Comparison of ENCODE assay signal across 8 cellular contexts in the genomic region with DNA sequence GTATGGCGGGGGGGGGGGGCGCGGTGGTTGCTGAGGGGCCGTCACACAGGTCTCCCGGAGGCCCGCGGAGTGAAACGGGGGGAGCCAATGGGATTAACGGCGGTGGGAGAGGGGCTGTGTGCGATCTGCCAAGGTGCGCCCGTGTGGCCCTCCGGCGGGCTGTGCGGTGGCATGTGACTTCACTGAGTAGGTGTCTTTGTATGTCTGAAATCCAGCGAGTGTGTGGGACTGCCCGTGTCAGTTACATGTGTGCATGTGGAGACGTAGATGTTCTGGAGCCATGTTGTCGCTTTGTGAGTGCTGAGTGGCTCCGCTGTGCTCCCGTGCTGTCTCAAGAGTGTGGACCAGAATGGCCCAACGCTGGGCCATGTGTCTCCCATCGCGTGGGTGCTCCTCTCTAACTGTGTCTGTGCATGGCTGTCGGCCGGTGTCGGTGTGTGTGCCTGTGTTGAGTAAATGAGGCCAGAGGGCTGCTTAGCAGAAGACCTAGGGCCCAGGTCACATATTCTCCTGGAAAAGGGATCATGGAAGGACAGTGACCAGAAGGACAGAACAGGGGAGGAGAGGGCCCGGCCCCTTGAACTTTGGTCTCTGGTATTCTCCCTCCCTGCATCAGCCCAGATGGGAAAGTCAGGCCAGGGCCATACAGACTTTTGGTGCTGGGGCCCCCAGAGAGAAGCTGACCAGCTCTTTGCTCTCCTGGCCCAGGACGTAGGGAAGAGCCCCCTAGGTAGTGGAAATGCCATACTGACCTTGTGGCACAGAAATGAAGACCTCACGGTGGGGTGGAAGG. TPM values are rescaled to one million over a fixed set of nuclear protein-coding genes. Genes with fewer than 3 reads are reported as not detected.
DNase-seq lines count a peak whose midpoint lies in the region; TF ChIP-seq lines count a peak whose summit lies in the region.

No MANE protein-coding gene starts in this region.

- H3K4me1 ChIP-seq in GM23248 (ENCODE audit: insufficient read depth) (peaks cover 37% of the 10 kb centered on the region), SJCRH30 (peaks cover 26% of the 10 kb centered on the region), esophagus squamous epithelium (peaks cover 51 to 89% (median 52%) of the 10 kb centered on the region in 3 donors), Karpas-422 (ENCODE audit: low read length) (peaks cover 43% of the 10 kb centered on the region)

- peak overlapping the region; percentile 98 for H3K4me3 ChIP-seq in GM23248
- peak overlapping the region; percentile 78 for H3K4me3 ChIP-seq in SJCRH30
- peak overlapping the region; percentile 73 to 85 (median 84) for H3K4me3 ChIP-seq in esophagus squamous epithelium
- H3K4me3 ChIP-seq in Karpas-422 (ENCODE audit: low read length) = no peak overlapping the region

- H2AFZ ChIP-seq in GM23248 = peak overlapping the region; percentile 77
- H2AFZ ChIP-seq in Karpas-422 (ENCODE audit: low read length) = no peak overlapping the region

- H4K20me1 ChIP-seq in GM23248 (ENCODE audit: insufficient read depth) (peaks cover 9% of the 10 kb centered on the region; the same call in 1 of the 2 replicates), Karpas-422 (ENCODE audit: insufficient read depth, low read depth, low read length) (no peaks in the 10 kb centered on the region)

- in situ Hi-C loops in GM23248 (cut with MboI) = no loop called here

- H3K27me3 ChIP-seq in GM23248 (replicated peaks; ENCODE audit: insufficient read depth) (no peaks in the 10 kb centered on the region), SJCRH30 (no peaks in the 10 kb centered on the region), esophagus squamous epithelium (no peaks in the 10 kb centered on the region), Karpas-422 (ENCODE audit: low read length) (peaks cover 3% of the 10 kb centered on the region; the same call in 1 of the 2 replicates)

- H3K79me2 ChIP-seq in GM23248 (ENCODE audit: insufficient read depth) (peaks cover 33% of the 10 kb centered on the region), Karpas-422 (ENCODE audit: low read length) (no peaks in the 10 kb centered on the region)

- H3F3A ChIP-seq in GM23248 (ENCODE audit: insufficient read depth) = peaks cover 42% of the 10 kb centered on the region

- H3K9me3 ChIP-seq in GM23248 (ENCODE audit: low read depth) (no peaks in the 10 kb centered on the region), SJCRH30 (replicated peaks) (no peaks in the 10 kb centered on the region), esophagus squamous epithelium (no peaks in the 10 kb centered on the region), Karpas-422 (ENCODE audit: low read length) (no peaks in the 10 kb centered on the region)

- H3K27ac ChIP-seq in GM23248 (peak overlapping the region; percentile 64), SJCRH30 (no peak overlapping the region), esophagus squamous epithelium (peak overlapping the region; percentile 95 to 99 (median 98)), Karpas-422 (ENCODE audit: low read length) (no peak overlapping the region)

- H3K9me2 ChIP-seq in GM23248 (ENCODE audit: insufficient read depth) = no peaks in the 10 kb centered on the region
- H3K9me2 ChIP-seq in Karpas-422 (replicated peaks; ENCODE audit: insufficient read depth, low read length) = no peaks in the 10 kb centered on the region

- 8 to 11% methylated on average over 17 to 30 of the region's 31 CpGs for WGBS in GM23248 (ENCODE audit: low coverage in 1 of 2, low lambda C conversion rate in 2 of 2, missing lambda C conversion rate in 2 of 2), 2 experiments
- WGBS in esophagus squamous epithelium, 2 donors = 9 to 20% methylated on average over 9 to 17 of the region's 31 CpGs

- TF ChIP-seq POLR2A in esophagus squamous epithelium (IDR thresholded peaks at IDR 0.05) = no peak

- TF ChIP-seq CTCF in esophagus squamous epithelium (IDR thresholded peaks at IDR 0.05) (no peak), GM20000 (IDR thresholded peaks at IDR 0.05; ENCODE audit: extremely low read depth, missing control alignments) (no peak)

- intact Hi-C loops in esophagus squamous epithelium (cut with DNase I) = no loop called here

- peak overlapping the region; percentile 90 for H3K9ac ChIP-seq in GM23248
- no peak overlapping the region for H3K9ac ChIP-seq in Karpas-422 (ENCODE audit: low read length)

- H3K36me3 ChIP-seq in GM23248 (ENCODE audit: low read depth) (peaks cover 7% of the 10 kb centered on the region; the same call in 1 of the 2 replicates), SJCRH30 (no peaks in the 10 kb centered on the region), esophagus squamous epithelium (peaks cover 4 to 21% (median 4%) of the 10 kb centered on the region in 3 donors), Karpas-422 (ENCODE audit: insufficient read depth, low read length) (no peaks in the 10 kb centered on the region)

- DNase-seq in GM23248 = peak; percentile 70
- DNase-seq in SJCRH30 = no peak
- DNase-seq in esophagus squamous epithelium (lab: John Stamatoyannopoulos, UW) = no peak
- peak; percentile 65 for DNase-seq in occipital lobe (lab: John Stamatoyannopoulos, UW)
- DNase-seq in GM20000 (ENCODE audit: low spot score) = no peak
- no peak for DNase-seq in activated CD8-positive, alpha-beta memory T cell treated with anti-CD3 and anti-CD28 coated beads for 24 hours
- DNase-seq in Karpas-422 = no peak
- no peak for DNase-seq in middle frontal gyrus (ENCODE audit: extremely low spot score, low spot score)

- H3K4me2 ChIP-seq in GM23248 (ENCODE audit: unreplicated experiment) (peak overlapping the region; percentile 80), Karpas-422 (ENCODE audit: low read depth, low read length, poor library complexity, severe bottlenecking) (no peak overlapping the region)

RNA-seq across cellular contexts. Expression of gene PTMS, which starts 1.6 kb away (rescaled TPM):
- 109 and 130 TPM in 2 replicates for total RNA-seq in GM23248 (2014; rRNA removed; shearing (Covaris generic))
- polyA plus RNA-seq in GM23248 (2016; fragmentation: Nextera tagmentation; extraction: Ambion mirVana) = 238 and 250 TPM in 2 replicates
- total RNA-seq in SJCRH30 (2014; rRNA removed; shearing (Covaris generic)) = 84.2 and 89.9 TPM in 2 replicates
- total RNA-seq in esophagus squamous epithelium (100 to 1,000 TPM in 3 of 4 donors, 10 to 100 TPM in 1; 78.2 to 149 (median 123) TPM), occipital lobe (26.8 TPM)
- total RNA-seq in Karpas-422 (2014; rRNA removed; shearing (Covaris generic); ENCODE audit: low replicate concordance) = 5.0 and 7.3 TPM in 2 replicates

RNA-seq across cellular contexts. Expression of gene LAG3, which starts 4.5 kb away (rescaled TPM):
- not detected in 2 replicates for total RNA-seq in GM23248 (2014; rRNA removed; shearing (Covaris generic))
- 0.29 TPM in 1 of 2 replicates, not detected in the other for polyA plus RNA-seq in GM23248 (2016; fragmentation: Nextera tagmentation; extraction: Ambion mirVana)
- total RNA-seq in SJCRH30 (2014; rRNA removed; shearing (Covaris generic)) = 0.16 TPM in 1 of 2 replicates, not detected in the other
- total RNA-seq in esophagus squamous epithelium (under 1 TPM in 3 of 4 donors, not detected in 1; 0.35 to 0.76 (median 0.50) TPM), occipital lobe (not detected)
- total RNA-seq in Karpas-422 (2014; rRNA removed; shearing (Covaris generic); ENCODE audit: low replicate concordance) = 0.22 and 0.32 TPM in 2 replicates

RNA-seq across cellular contexts. Expression of gene MLF2, which starts 14.8 kb away (rescaled TPM):
- 252 and 313 TPM in 2 replicates for total RNA-seq in GM23248 (2014; rRNA removed; shearing (Covaris generic))
- polyA plus RNA-seq in GM23248 (2016; fragmentation: Nextera tagmentation; extraction: Ambion mirVana) = 386 and 389 TPM in 2 replicates
- total RNA-seq in SJCRH30 (2014; rRNA removed; shearing (Covaris generic)) = 161 and 175 TPM in 2 replicates
- 100 to 1,000 TPM; 158 to 170 (median 162) TPM for total RNA-seq in esophagus squamous epithelium
- total RNA-seq in occipital lobe = 81.4 TPM
- total RNA-seq in Karpas-422 (2014; rRNA removed; shearing (Covaris generic); ENCODE audit: low replicate concordance) = 183 and 263 TPM in 2 replicates

RNA-seq across cellular contexts. Expression of gene CD4, which starts 21.5 kb away (rescaled TPM):
- total RNA-seq in GM23248 (2014; rRNA removed; shearing (Covaris generic)) = not detected in 2 replicates
- not detected in 2 replicates for polyA plus RNA-seq in GM23248 (2016; fragmentation: Nextera tagmentation; extraction: Ambion mirVana)
- not detected in 2 replicates for total RNA-seq in SJCRH30 (2014; rRNA removed; shearing (Covaris generic))
- total RNA-seq in esophagus squamous epithelium (10 to 100 TPM in 1 of 4 donors, 1 to 10 TPM in 3; 1.2 to 11.8 (median 5.0) TPM), occipital lobe (2.3 TPM)
- total RNA-seq in Karpas-422 (2014; rRNA removed; shearing (Covaris generic); ENCODE audit: low replicate concordance) = not detected in 2 replicates

RNA-seq across cellular contexts. Expression of gene COPS7A, which starts 43.9 kb away (rescaled TPM):
- 94.5 and 123 TPM in 2 replicates for total RNA-seq in GM23248 (2014; rRNA removed; shearing (Covaris generic))
- polyA plus RNA-seq in GM23248 (2016; fragmentation: Nextera tagmentation; extraction: Ambion mirVana) = 133 and 135 TPM in 2 replicates
- total RNA-seq in SJCRH30 (2014; rRNA removed; shearing (Covaris generic)) = 34.1 and 35.9 TPM in 2 replicates
- total RNA-seq in esophagus squamous epithelium (10 to 100 TPM; 39.6 to 57.5 (median 49.1) TPM), occipital lobe (37.1 TPM)
- total RNA-seq in Karpas-422 (2014; rRNA removed; shearing (Covaris generic); ENCODE audit: low replicate concordance) = 39.2 and 42.9 TPM in 2 replicates

Comparison
In these comparisons a context has a peak if more than half of its experiments do, and no peak if none do; other contexts are left out.
1. DNase-seq: peak in GM23248 (single experiment) and occipital lobe (single experiment); none in SJCRH30 (0 of 2), esophagus squamous epithelium (single experiment), GM20000 (single experiment), activated CD8-positive, alpha-beta memory T cell treated with anti-CD3 and anti-CD28 coated beads for 24 hours (single experiment), Karpas-422 (single experiment) and middle frontal gyrus (single experiment).
2. H3K27ac ChIP-seq: peak in GM23248 (single experiment) and esophagus squamous epithelium (4 of 4); none in SJCRH30 (single experiment) and Karpas-422 (single experiment).